11 cellular contexts compared by ENCODE assay signal in the genomic region with DNA sequence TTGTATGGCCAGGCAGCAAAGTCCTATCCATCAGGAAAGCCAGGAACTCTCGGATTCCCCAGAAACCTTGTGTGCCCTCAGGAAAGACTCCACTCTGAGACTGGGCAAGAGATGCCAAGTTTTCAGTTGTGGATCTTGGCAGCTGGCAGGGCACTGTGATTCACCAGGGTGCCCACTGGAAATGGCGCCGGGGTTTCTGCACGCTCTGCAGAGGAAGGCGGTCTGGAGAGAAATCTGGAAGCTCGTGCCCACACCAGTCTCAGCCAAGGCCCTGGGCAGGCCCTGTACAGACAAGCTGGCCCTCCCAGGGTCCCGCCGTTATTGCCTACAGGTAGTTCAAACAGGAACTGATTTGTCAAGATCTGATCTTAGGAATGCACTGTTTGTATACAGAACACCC. TPM values are rescaled to one million over a fixed set of nuclear protein-coding genes. Genes with fewer than 3 reads are reported as not detected.
DNase-seq lines count a peak whose midpoint lies in the region; ATAC-seq and TF ChIP-seq lines count a peak whose summit lies in the region.
"Had no signal": no experiment of that assay in that cellular context is flagged by ENCODE, and none has a peak within 500 bp of the region (broad histone marks: within the 10 kb centered on the region; RNA-seq: fewer than 3 reads in every experiment).

No MANE protein-coding gene starts in this region.

- CTCF ChIA-PET in activated CD4-positive, alpha-beta T cell treated with anti-CD3 and anti-CD28 coated beads for 36 hours (lab: Charles Lee) = interaction anchor here (0.7 kb wide), 1 partner anchor 77 kb away, joined by 3 read pairs; no protein-coding TSS in a partner anchor

- TF ChIP-seq POLR2A in esophagus squamous epithelium (IDR thresholded peaks at IDR 0.05) (no peak), uterus (IDR thresholded peaks at IDR 0.05) (no peak)

- H3K27ac ChIP-seq in esophagus squamous epithelium = peak overlapping the region; percentile 86 to 99 (median 98)
- H3K27ac ChIP-seq in uterus = peak overlapping the region; percentile 95 to 96

- H3K27me3 Mint-ChIP-seq in activated CD4-positive, alpha-beta T cell treated with anti-CD3 and anti-CD28 coated beads for 36 hours = no peaks in the 10 kb centered on the region

- H3K36me3 ChIP-seq in esophagus squamous epithelium (peaks cover 0 to 19% (median 4%) of the 10 kb centered on the region in 3 donors), uterus (no peaks in the 10 kb centered on the region)

- TF ChIP-seq CTCF in esophagus squamous epithelium (IDR thresholded peaks at IDR 0.05) (no peak), uterus (IDR thresholded peaks at IDR 0.05) (no peak)

- intact Hi-C loops in Right ventricle myocardium inferior (cut with DNase I) (no loop called here), cardiac septum (cut with DNase I) (no loop called here), esophagus squamous epithelium (cut with DNase I) (no loop called here), uterus (cut with DNase I; ENCODE audit: low total_unique reads) (no loop called here)
- intact Hi-C loops in activated CD4-positive, alpha-beta T cell treated with anti-CD3 and anti-CD28 coated beads for 36 hours (cut with DNase I, micrococcal nuclease) = loop anchor here (10.0 kb wide), 2 partner anchors 185 to 855 kb away; a partner anchor contains a TSS

- no peak overlapping the region for H3K4me3 Mint-ChIP-seq in activated CD4-positive, alpha-beta T cell treated with anti-CD3 and anti-CD28 coated beads for 36 hours

- H3K27ac Mint-ChIP-seq in activated CD4-positive, alpha-beta T cell treated with anti-CD3 and anti-CD28 coated beads for 36 hours = no peak overlapping the region
- H3K27ac Mint-ChIP-seq: activated T-helper 2 cell treated with anti-CD3 and anti-CD28 coated beads, Interferon-gamma antibody, Interleukin-2, Interleukin-4, amounts not matched to agents 10 μg/mL and 5 μg/mL and 100 μg/mL, durations not matched to agents 14 hours and 24 hours and 36 hours had no signal

- H3K9me3 Mint-ChIP-seq in activated CD4-positive, alpha-beta T cell treated with anti-CD3 and anti-CD28 coated beads for 36 hours (ENCODE audit: low read depth) = no peaks in the 10 kb centered on the region
- H3K9me3 Mint-ChIP-seq: activated T-helper 2 cell treated with anti-CD3 and anti-CD28 coated beads, Interferon-gamma antibody, Interleukin-2, Interleukin-4, amounts not matched to agents 10 μg/mL and 5 μg/mL and 100 μg/mL, durations not matched to agents 14 hours and 24 hours and 36 hours had no signal

- peaks cover 6% of the 10 kb centered on the region for H3K36me3 Mint-ChIP-seq in activated CD4-positive, alpha-beta T cell treated with anti-CD3 and anti-CD28 coated beads for 36 hours (ENCODE audit: low read depth)

- WGBS in esophagus squamous epithelium, 2 donors = 21 to 27% methylated on average over 7 of the region's 8 CpGs

- H3K4me1 ChIP-seq in esophagus squamous epithelium (peaks cover 65 to 84% (median 65%) of the 10 kb centered on the region in 3 donors), uterus (peaks cover 30 to 66% of the 10 kb centered on the region in 2 donors)

- ATAC-seq in Right ventricle myocardium inferior (peak; percentile 11), GM18861 (IDR thresholded peaks at IDR 0.05; ENCODE audit: unreplicated experiment) (no peak), HG03280 (IDR thresholded peaks at IDR 0.05; ENCODE audit: unreplicated experiment) (no peak)
- no peak for ATAC-seq in activated CD4-positive, alpha-beta T cell treated with anti-CD3 and anti-CD28 coated beads for 36 hours

- H3K9me3 ChIP-seq in esophagus squamous epithelium (no peaks in the 10 kb centered on the region), uterus (no peaks in the 10 kb centered on the region)

- peak overlapping the region in 2 of 4 donors; percentile 86 to 94 for H3K4me3 ChIP-seq in esophagus squamous epithelium
- H3K4me3 ChIP-seq in uterus = no peak overlapping the region

- H3K4me1 Mint-ChIP-seq in activated CD4-positive, alpha-beta T cell treated with anti-CD3 and anti-CD28 coated beads for 36 hours = peaks cover 50% of the 10 kb centered on the region

- POLR2A ChIA-PET in activated CD4-positive, alpha-beta T cell treated with anti-CD3 and anti-CD28 coated beads for 36 hours (lab: Charles Lee) = interaction anchor here (0.9 to 1.3 kb wide), 2 partner anchors 15 to 25 kb away, joined by 3 to 5 read pairs; no protein-coding TSS in a partner anchor

- H3K27me3 ChIP-seq in esophagus squamous epithelium (no peaks in the 10 kb centered on the region), uterus (no peaks in the 10 kb centered on the region)

- DNase-seq in Right ventricle myocardium inferior (ENCODE audit: missing footprints) = no peak
- no peak for DNase-seq in cardiac septum (ENCODE audit: low spot score)
- no peak for DNase-seq in esophagus squamous epithelium (lab: John Stamatoyannopoulos, UW)
- DNase-seq in occipital lobe (lab: John Stamatoyannopoulos, UW) = peak; percentile 65
- no peak for DNase-seq in uterus
- DNase-seq in activated CD4-positive, alpha-beta T cell treated with anti-CD3 and anti-CD28 coated beads for 36 hours = no peak
- DNase-seq: H7 had no signal

RNA-seq across cellular contexts. Expression of a gene that starts 4.9 kb away (rescaled TPM):
- 119 TPM for total RNA-seq in Right ventricle myocardium inferior
- total RNA-seq in cardiac septum = 112 TPM
- 100 to 1,000 TPM; 106 to 178 (median 125) TPM for total RNA-seq in esophagus squamous epithelium
- total RNA-seq in occipital lobe = 26.8 TPM
- 100 to 1,000 TPM in 3 of 4 donors, 10 to 100 TPM in 1; 36.5 to 693 (median 144) TPM for total RNA-seq in uterus
- total RNA-seq in activated CD4-positive, alpha-beta T cell treated with anti-CD3 and anti-CD28 coated beads for 36 hours = 10 to 100 TPM; 54.2 to 68.8 TPM

RNA-seq across cellular contexts. Expression of a gene that starts 26.0 kb away (rescaled TPM):
- 9.1 TPM for total RNA-seq in Right ventricle myocardium inferior
- 5.2 TPM for total RNA-seq in cardiac septum
- 1 to 10 TPM; 5.6 to 9.4 (median 8.4) TPM for total RNA-seq in esophagus squamous epithelium
- total RNA-seq in occipital lobe = 4.2 TPM
- 1 to 10 TPM in 3 of 4 donors, not detected in 1; 5.4 to 9.0 (median 6.4) TPM for total RNA-seq in uterus
- total RNA-seq in activated CD4-positive, alpha-beta T cell treated with anti-CD3 and anti-CD28 coated beads for 36 hours = 10 to 100 TPM in 1 of 2 experiments, 1 to 10 TPM in 1; 9.7 to 10.5 TPM

RNA-seq across cellular contexts. Expression of a gene that starts 38.3 kb away (rescaled TPM):
- total RNA-seq in Right ventricle myocardium inferior (0.46 TPM), cardiac septum (0.59 TPM), esophagus squamous epithelium (1 to 10 TPM in 2 of 4 donors, under 1 TPM in 1, not detected in 1; 0.08 to 5.0 (median 3.6) TPM), occipital lobe (40.1 TPM), uterus (10 to 100 TPM in 2 of 4 donors, 1 to 10 TPM in 2; 3.4 to 17.8 (median 11.0) TPM)
- total RNA-seq in activated CD4-positive, alpha-beta T cell treated with anti-CD3 and anti-CD28 coated beads for 36 hours = under 1 TPM; 0.11 to 0.23 TPM
- total RNA-seq: activated T-helper 2 cell treated with anti-CD3 and anti-CD28 coated beads, Interferon-gamma antibody, Interleukin-2, Interleukin-4, amounts not matched to agents 10 μg/mL and 5 μg/mL and 100 μg/mL, durations not matched to agents 14 hours and 24 hours and 36 hours; pulmonary artery endothelial cell had no signal

Comparison
In these comparisons a context has a peak if more than half of its experiments do, and no peak if none do; other contexts are left out.
1. intact Hi-C loops: an anchor here in activated CD4-positive, alpha-beta T cell treated with anti-CD3 and anti-CD28 coated beads for 36 hours (10.0 kb wide); none called in Right ventricle myocardium inferior, cardiac septum, esophagus squamous epithelium and uterus.